ENCODE assay signal across 19 cellular contexts in the genomic region with DNA sequence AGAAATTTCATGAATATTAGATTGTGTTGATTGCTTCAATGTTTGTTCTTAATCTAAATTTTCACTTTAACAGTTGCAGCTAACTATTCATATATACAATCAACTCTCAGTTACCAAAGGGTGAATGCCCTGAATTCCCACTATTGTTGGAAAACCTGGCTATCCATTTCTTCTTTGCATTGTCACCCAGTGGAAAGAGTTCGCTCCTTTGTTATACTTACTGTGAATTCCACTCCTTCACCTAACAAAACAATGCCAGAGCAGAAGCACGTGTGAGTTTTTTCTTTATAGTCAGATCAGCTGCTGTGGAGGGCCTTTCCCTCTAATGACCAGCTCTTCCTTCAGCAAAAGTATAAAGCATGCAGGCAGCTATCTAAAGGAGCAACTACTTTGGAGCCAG.
DNase-seq lines count a peak whose midpoint lies in the region; ATAC-seq and TF ChIP-seq lines count a peak whose summit lies in the region.
"Had no signal": no experiment of that assay in that cellular context is flagged by ENCODE, and none has a peak within 500 bp of the region (broad histone marks: within the 10 kb centered on the region; RNA-seq: fewer than 3 reads in every experiment).

No MANE protein-coding gene starts in this region.

- H2AK5ac ChIP-seq in mesendoderm (ENCODE audit: low read length): no peak overlapping the region

- peaks cover 9% of the 10 kb centered on the region for H3K27me3 ChIP-seq in HAP-1 (ENCODE audit: low read depth)
- no peaks in the 10 kb centered on the region for H3K27me3 ChIP-seq in endodermal cell (ENCODE audit: control insufficient read depth, insufficient read depth, low read length, poor library complexity, severe bottlenecking)
- H3K27me3 ChIP-seq in mesendoderm (ENCODE audit: insufficient read depth, low read length, poor library complexity): no peaks in the 10 kb centered on the region
- no peaks in the 10 kb centered on the region for H3K27me3 ChIP-seq in upper lobe of left lung
- H3K27me3 ChIP-seq in heart right ventricle: no peaks in the 10 kb centered on the region

- H3K4me3 Mint-ChIP-seq in Calu3 (ENCODE audit: low read depth, unreplicated experiment) (no peak overlapping the region), endodermal cell (no peak overlapping the region)
- H3K4me3 Mint-ChIP-seq: CD14-positive monocyte had no signal

- no peak for ATAC-seq in upper lobe of left lung (ENCODE audit: low FRiP score in 2 of 2)
- no peak for ATAC-seq in heart right ventricle
- ATAC-seq: K562 had no signal

- H3K4me1 ChIP-seq in HAP-1 (peaks cover 4% of the 10 kb centered on the region; the same call in 1 of the 2 replicates), endodermal cell (ENCODE audit: control insufficient read depth, insufficient read depth, low read length) (peaks cover 6% of the 10 kb centered on the region), mesendoderm (ENCODE audit: control insufficient read depth, low read depth, low read length) (no peaks in the 10 kb centered on the region), upper lobe of left lung (no peaks in the 10 kb centered on the region), heart right ventricle (no peaks in the 10 kb centered on the region)

- no peak overlapping the region for H3K4me2 ChIP-seq in mesendoderm (ENCODE audit: low read length)
- H3K4me2 ChIP-seq: SK-N-SH had no signal

- H3K23ac ChIP-seq in mesendoderm (ENCODE audit: low read length): no peak overlapping the region

- H3K27me3 Mint-ChIP-seq in Calu3 (ENCODE audit: unreplicated experiment) (no peaks in the 10 kb centered on the region), endodermal cell (ENCODE audit: insufficient read depth) (no peaks in the 10 kb centered on the region)

- H3K18ac ChIP-seq in mesendoderm (ENCODE audit: low read length): no peak overlapping the region

- TF ChIP-seq CTCF in Calu3 (IDR thresholded peaks at IDR 0.05; ENCODE audit: unreplicated experiment): no peak
- TF ChIP-seq CTCF in endodermal cell (conservative IDR thresholded peaks at IDR 0.05): no peak
- TF ChIP-seq CTCF in upper lobe of left lung (IDR thresholded peaks at IDR 0.05): no peak
- no peak for TF ChIP-seq CTCF in heart right ventricle (IDR thresholded peaks at IDR 0.05)

- CTCF ChIA-PET in Calu3 (lab: Charles Lee): no interaction called here

- H3K4me1 Mint-ChIP-seq in Calu3 (ENCODE audit: low read depth, unreplicated experiment) (peaks cover 22% of the 10 kb centered on the region), endodermal cell (peaks cover 27% of the 10 kb centered on the region)
- H3K4me1 Mint-ChIP-seq: CD14-positive monocyte had no signal

- H3K36me3 Mint-ChIP-seq in Calu3 (ENCODE audit: insufficient read depth, unreplicated experiment): no peaks in the 10 kb centered on the region
- H3K36me3 Mint-ChIP-seq in endodermal cell (ENCODE audit: low read depth): no peaks in the 10 kb centered on the region
- H3K36me3 Mint-ChIP-seq: CD14-positive monocyte had no signal

- H3K79me2 ChIP-seq in mesendoderm (ENCODE audit: control insufficient read depth, insufficient read depth, low read length): no peaks in the 10 kb centered on the region

- DNase-seq in Calu3 (no peak), HAP-1 (ENCODE audit: low spot score in 2 of 2) (peak; percentile 30 to 79), endodermal cell (no peak), mesendoderm (peak; percentile 21), upper lobe of left lung (no peak), heart right ventricle (no peak), NCI-H2196 treated with DMSO at 0.1 percent for 48 hours (lab: John Stamatoyannopoulos, UW; ENCODE audit: unreplicated experiment) (no peak)
- no peak for DNase-seq in activated CD4-positive, alpha-beta T cell treated with anti-CD3 and anti-CD28 coated beads for 1 hour
- DNase-seq: AML-193, NCI-H1092 treated with DMSO at 0.1 percent for 48 hours, NCI-H1694, NCI-H2081 treated with DMSO at 0.1 percent for 48 hours, NCI-H82, RPMI8226, SHP77 treated with DMSO at 0.1 percent for 48 hours had no signal

- H3K4me3 ChIP-seq in HAP-1 (no peak overlapping the region), endodermal cell (ENCODE audit: low read length) (no peak overlapping the region), mesendoderm (ENCODE audit: low read length) (no peak overlapping the region), upper lobe of left lung (no peak overlapping the region), heart right ventricle (no peak overlapping the region)
- H3K4me3 ChIP-seq: K562 had no signal

- no peak for TF ChIP-seq EP300 in upper lobe of left lung (IDR thresholded peaks at IDR 0.05)

- H3K9me3 ChIP-seq in HAP-1 (no peaks in the 10 kb centered on the region), endodermal cell (ENCODE audit: control insufficient read depth, low read length) (no peaks in the 10 kb centered on the region), upper lobe of left lung (no peaks in the 10 kb centered on the region), heart right ventricle (no peaks in the 10 kb centered on the region)
- H3K9me3 ChIP-seq: SK-N-SH had no signal

- H3K36me3 ChIP-seq in HAP-1 (replicated peaks) (no peaks in the 10 kb centered on the region), endodermal cell (ENCODE audit: control insufficient read depth, insufficient read depth, low read length) (no peaks in the 10 kb centered on the region), mesendoderm (ENCODE audit: control insufficient read depth, insufficient read depth, low read length) (no peaks in the 10 kb centered on the region), upper lobe of left lung (no peaks in the 10 kb centered on the region), heart right ventricle (no peaks in the 10 kb centered on the region)

- in situ Hi-C loops in HAP-1 (cut with MboI; ENCODE audit: low sequenced_read_pairs): no loop called here

- H3K9me3 Mint-ChIP-seq in Calu3 (ENCODE audit: low read depth, unreplicated experiment) (no peaks in the 10 kb centered on the region), endodermal cell (no peaks in the 10 kb centered on the region)

- H3K4ac ChIP-seq in mesendoderm (ENCODE audit: low read depth, low read length): no peak overlapping the region

- no peak overlapping the region for H3K27ac ChIP-seq in endodermal cell (ENCODE audit: low read depth, low read length)
- H3K27ac ChIP-seq in mesendoderm (ENCODE audit: low read depth, low read length): no peak overlapping the region
- no peak overlapping the region for H3K27ac ChIP-seq in upper lobe of left lung
- H3K27ac ChIP-seq in heart right ventricle: no peak overlapping the region
- H3K27ac ChIP-seq: HL-60 had no signal

- no peak overlapping the region for H4K5ac ChIP-seq in mesendoderm (ENCODE audit: low read length)

- no peak overlapping the region for H2BK15ac ChIP-seq in mesendoderm (replicated peaks; ENCODE audit: low read depth)

- no peak overlapping the region for H4K8ac ChIP-seq in mesendoderm (ENCODE audit: low read depth, low read length)

- peak overlapping the region; percentile 15 for H3K27ac Mint-ChIP-seq in Calu3 (ENCODE audit: unreplicated experiment)
- peak overlapping the region; percentile 26 for H3K27ac Mint-ChIP-seq in endodermal cell
- H3K27ac Mint-ChIP-seq: CD14-positive monocyte had no signal

- H3K56ac ChIP-seq in mesendoderm (ENCODE audit: low read length): no peak overlapping the region

- BruUV-seq in Calu3 (replicated peaks; lab: Mats Ljungman, UMichigan): no TSS peak

- 41 to 51% methylated on average over 2 of the region's 2 CpGs for WGBS in endodermal cell (ENCODE audit: insufficient coverage in 1 of 2, insufficient read length in 1 of 2), 2 experiments
- no CpG with 5 or more reads among the region's 2 CpGs for WGBS in mesendoderm (ENCODE audit: extremely low coverage, insufficient coverage, low lambda C conversion rate)
- 56 to 83% methylated on average over 2 of the region's 2 CpGs for WGBS in upper lobe of left lung, 2 donors
- WGBS in heart right ventricle, 2 donors: 70 to 77% methylated on average over 2 of the region's 2 CpGs

- H3K79me1 ChIP-seq in mesendoderm (ENCODE audit: low read length): no peaks in the 10 kb centered on the region

- intact Hi-C loops in Calu3 (cut with micrococcal nuclease; ENCODE audit: unreplicated experiment) (no loop called here), heart right ventricle (cut with DNase I) (no loop called here)

- no peak overlapping the region for H2BK5ac ChIP-seq in mesendoderm (ENCODE audit: low read length)

- H3K9ac ChIP-seq in endodermal cell (ENCODE audit: extremely low read depth, low read length, poor library complexity, severe bottlenecking): no peak overlapping the region
- H3K9ac ChIP-seq in mesendoderm (ENCODE audit: low read length): no peak overlapping the region
- H3K9ac ChIP-seq: SK-N-SH had no signal

- no peak overlapping the region for H2BK120ac ChIP-seq in mesendoderm (ENCODE audit: low read depth, low read length)

- no peak for TF ChIP-seq POLR2A in upper lobe of left lung (IDR thresholded peaks at IDR 0.05)

Comparison
In these comparisons a context has a peak if more than half of its experiments do, and no peak if none do; other contexts are left out.
1. DNase-seq: peak in HAP-1 (2 of 2) and mesendoderm (single experiment); none in Calu3 (single experiment), endodermal cell (single experiment), upper lobe of left lung (0 of 2), heart right ventricle (0 of 2), NCI-H2196 treated with DMSO at 0.1 percent for 48 hours (single experiment) and activated CD4-positive, alpha-beta T cell treated with anti-CD3 and anti-CD28 coated beads for 1 hour (single experiment).